In the genomic region with DNA sequence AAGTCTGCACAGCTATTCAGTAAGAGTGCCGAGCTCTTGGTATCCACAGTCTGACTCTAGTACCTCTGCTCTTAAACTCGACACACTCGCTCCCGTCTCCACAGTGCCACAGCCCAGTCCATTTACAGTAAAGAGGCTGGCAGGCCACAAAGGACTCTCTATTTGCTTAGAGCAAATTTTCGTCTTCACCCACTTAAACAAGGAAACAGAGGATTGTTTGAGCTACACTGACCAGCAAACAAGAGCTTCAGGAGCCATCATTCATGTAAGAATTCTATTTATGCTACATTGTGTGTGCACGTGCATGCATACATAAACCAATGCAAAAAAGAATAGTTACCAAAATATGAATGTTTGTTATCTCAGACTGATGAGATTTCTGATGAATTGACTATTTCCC, we compare ENCODE assay signal across 20 cellular contexts.
A peak's percentile ranks its signal among the peaks of the same experiment; 100 is the strongest.
DNase-seq lines count a peak whose midpoint lies in the region; ATAC-seq lines count a peak whose summit lies in the region.
"Had no signal": no experiment of that assay in that cellular context is flagged by ENCODE, and none has a peak within 500 bp of the region (broad histone marks: within the 10 kb centered on the region; RNA-seq: fewer than 3 reads in every experiment).

No MANE protein-coding gene starts in this region.

- no peak overlapping the region for H3K4me3 Mint-ChIP-seq in activated T-helper 2 cell treated with anti-CD3 and anti-CD28 coated beads, Interferon-gamma antibody, Interleukin-2, Interleukin-4, amounts not matched to agents 10 μg/mL and 5 μg/mL and 100 μg/mL, durations not matched to agents 14 hours and 24 hours and 36 hours (ENCODE audit: low read depth)
- H3K4me3 Mint-ChIP-seq: H9, T-cell had no signal

- no peak overlapping the region for H3K27ac Mint-ChIP-seq in activated T-helper 2 cell treated with anti-CD3 and anti-CD28 coated beads, Interferon-gamma antibody, Interleukin-2, Interleukin-4, amounts not matched to agents 10 μg/mL and 5 μg/mL and 100 μg/mL, durations not matched to agents 14 hours and 24 hours and 36 hours
- H3K27ac Mint-ChIP-seq: H9, T-cell had no signal

- H3K9me3 Mint-ChIP-seq in activated T-helper 2 cell treated with anti-CD3 and anti-CD28 coated beads, Interferon-gamma antibody, Interleukin-2, Interleukin-4, amounts not matched to agents 10 μg/mL and 5 μg/mL and 100 μg/mL, durations not matched to agents 14 hours and 24 hours and 36 hours: no peaks in the 10 kb centered on the region
- H3K9me3 Mint-ChIP-seq: H9, T-cell had no signal

- H3K4me1 Mint-ChIP-seq in activated T-helper 2 cell treated with anti-CD3 and anti-CD28 coated beads, Interferon-gamma antibody, Interleukin-2, Interleukin-4, amounts not matched to agents 10 μg/mL and 5 μg/mL and 100 μg/mL, durations not matched to agents 14 hours and 24 hours and 36 hours (ENCODE audit: low read depth): no peaks in the 10 kb centered on the region
- H3K4me1 Mint-ChIP-seq: T-cell had no signal

- DNase-seq in DMS153 treated with DMSO at 0.1 percent for 48 hours (lab: John Stamatoyannopoulos, UW; ENCODE audit: unreplicated experiment) (peak; percentile 60), NCI-H1092 treated with DMSO at 0.1 percent for 48 hours (lab: John Stamatoyannopoulos, UW) (peak; percentile 69), NCI-H345 treated with DMSO at 0.1 percent for 48 hours (lab: John Stamatoyannopoulos, UW; ENCODE audit: unreplicated experiment) (peak; percentile 6), foreskin melanocyte (peak; percentile 40), cerebellar nuclear complex (lab: John Stamatoyannopoulos, UW) (no peak), HUDEP-2 (lab: John Stamatoyannopoulos, UW; ENCODE audit: unreplicated experiment in 76 of 76) (no peak)
- DNase-seq in activated T-helper 2 cell treated with anti-CD3 and anti-CD28 coated beads, Interferon-gamma antibody, Interleukin-2, Interleukin-4, amounts not matched to agents 10 μg/mL and 5 μg/mL and 100 μg/mL, durations not matched to agents 14 hours and 24 hours and 36 hours (ENCODE audit: low spot score): no peak
- DNase-seq: Calu3, DND-41, GDM1, H9, KG1, NCI-H1048, NCI-H2081, NCI-H226, NCI-H526 treated with DMSO at 0.1 percent for 48 hours, T-cell, T-helper 9 cell had no signal

- H3K36me3 Mint-ChIP-seq in activated T-helper 2 cell treated with anti-CD3 and anti-CD28 coated beads, Interferon-gamma antibody, Interleukin-2, Interleukin-4, amounts not matched to agents 10 μg/mL and 5 μg/mL and 100 μg/mL, durations not matched to agents 14 hours and 24 hours and 36 hours (ENCODE audit: low read depth): no peaks in the 10 kb centered on the region
- H3K36me3 Mint-ChIP-seq: T-cell had no signal

- ATAC-seq in HG02970 (IDR thresholded peaks at IDR 0.05; ENCODE audit: low FRiP score, unreplicated experiment): no peak
- ATAC-seq: GM12878, T-cell had no signal

- intact Hi-C loops in activated T-helper 2 cell treated with anti-CD3 and anti-CD28 coated beads, Interferon-gamma antibody, Interleukin-2, Interleukin-4, amounts not matched to agents 10 μg/mL and 5 μg/mL and 100 μg/mL, durations not matched to agents 14 hours and 24 hours and 36 hours (cut with micrococcal nuclease): no loop called here

- H3K27me3 Mint-ChIP-seq in activated T-helper 2 cell treated with anti-CD3 and anti-CD28 coated beads, Interferon-gamma antibody, Interleukin-2, Interleukin-4, amounts not matched to agents 10 μg/mL and 5 μg/mL and 100 μg/mL, durations not matched to agents 14 hours and 24 hours and 36 hours (ENCODE audit: low read depth): no peaks in the 10 kb centered on the region
- H3K27me3 Mint-ChIP-seq: T-cell had no signal

Comparison
In these comparisons a context has a peak if more than half of its experiments do, and no peak if none do; other contexts are left out.
1. DNase-seq: peak in DMS153 treated with DMSO at 0.1 percent for 48 hours (single experiment), NCI-H1092 treated with DMSO at 0.1 percent for 48 hours (single experiment), NCI-H345 treated with DMSO at 0.1 percent for 48 hours (single experiment) and foreskin melanocyte (single experiment); none in cerebellar nuclear complex (0 of 2), activated T-helper 2 cell treated with anti-CD3 and anti-CD28 coated beads, Interferon-gamma antibody, Interleukin-2, Interleukin-4, amounts not matched to agents 10 μg/mL and 5 μg/mL and 100 μg/mL, durations not matched to agents 14 hours and 24 hours and 36 hours (single experiment) and HUDEP-2 (0 of 76).